Comparison of ENCODE assay signal across 8 cellular contexts in the genomic region with DNA sequence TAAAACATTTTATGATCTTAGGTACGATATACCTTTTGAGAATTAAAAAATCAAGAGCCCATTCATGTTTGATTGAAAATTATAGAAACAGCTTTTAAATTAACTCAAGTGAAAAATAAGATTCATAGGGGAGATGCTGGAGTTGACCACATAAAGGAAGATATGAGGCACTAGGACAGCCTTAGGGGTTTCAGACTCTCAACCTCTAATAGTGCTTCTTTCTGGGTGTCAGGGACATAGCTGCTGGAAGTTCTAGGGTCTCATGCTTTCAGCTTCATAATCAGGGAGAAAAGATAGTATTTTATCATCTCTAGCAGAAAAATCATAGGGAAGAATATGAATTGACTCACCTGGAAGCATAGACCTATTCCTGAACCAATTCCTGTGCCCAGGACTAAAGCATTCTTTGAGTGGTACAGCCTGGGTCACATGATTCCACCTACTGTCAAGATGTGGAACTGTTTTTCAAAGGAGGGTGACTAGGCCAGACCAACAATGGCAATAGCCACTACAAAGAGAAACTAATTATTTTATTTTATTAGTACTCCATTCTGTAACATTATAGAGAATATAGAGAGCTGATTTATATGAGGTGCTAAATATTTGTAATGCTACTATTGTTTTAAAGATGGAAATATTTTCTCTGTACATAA. TPM values are rescaled to one million over a fixed set of nuclear protein-coding genes. Genes with fewer than 3 reads are reported as not detected.
A peak's percentile ranks its signal among the peaks of the same experiment; 100 is the strongest.
DNase-seq lines count a peak whose midpoint lies in the region; ATAC-seq lines count a peak whose summit lies in the region.

No MANE protein-coding gene starts in this region.

- 91 to 96% methylated on average over 1 of the region's 1 CpG for WGBS in aorta, 2 donors

- no peaks in the 10 kb centered on the region for H3K27me3 ChIP-seq in aorta (ENCODE audit: control insufficient read depth in 1 of 2, insufficient read depth in 2 of 2, low read length in 1 of 2)

- no peaks in the 10 kb centered on the region for H3K36me3 ChIP-seq in aorta (ENCODE audit: control insufficient read depth in 1 of 2, insufficient read depth in 2 of 2, low read length in 1 of 2)

- DNase-seq in A172 (ENCODE audit: low spot score) (peak; percentile 6), RPMI8226 (peak; percentile 3), left lobe of liver (ENCODE audit: low spot score) (no peak), T1000 (lab: John Stamatoyannopoulos, UW) (no peak), NCI-H345 (lab: John Stamatoyannopoulos, UW) (no peak), aorta (no peak)

- H3K4me1 ChIP-seq in aorta (ENCODE audit: control insufficient read depth in 1 of 2, insufficient read depth in 2 of 2, low read length in 2 of 2), result no peaks in the 10 kb centered on the region

- no peak overlapping the region for H3K4me3 ChIP-seq in aorta (ENCODE audit: low read length in 2 of 2)

- intact Hi-C loops in aorta (cut with DNase I), result no loop called here

- H3K27ac ChIP-seq in aorta (ENCODE audit: low read depth in 1 of 2, low read length in 2 of 2), result no peak overlapping the region

- ATAC-seq in GM18870 (IDR thresholded peaks at IDR 0.05; ENCODE audit: unreplicated experiment) (peak; percentile 84), HG03025 (IDR thresholded peaks at IDR 0.05; ENCODE audit: low FRiP score, unreplicated experiment) (peak; percentile 95), left lobe of liver (peak; percentile 85), aorta (ENCODE audit: low FRiP score) (no peak)

- H3K9me3 ChIP-seq in aorta (ENCODE audit: control insufficient read depth, low read length), result no peaks in the 10 kb centered on the region

RNA-seq across cellular contexts. Expression of a gene that starts 27.8 kb away (rescaled TPM):
- 37.8 and 59.6 TPM in 2 replicates for total RNA-seq in A172 (2014; rRNA removed; shearing (Covaris generic))
- total RNA-seq in left lobe of liver, result 1.6 TPM
- 1 to 10 TPM; 5.6 to 7.4 TPM for total RNA-seq in aorta
- 1 to 10 TPM; 1.7 to 3.3 TPM for polyA plus RNA-seq in aorta

Comparison
In these comparisons a context has a peak if more than half of its experiments do, and no peak if none do; other contexts are left out.
1. DNase-seq: peak in A172 (single experiment) and RPMI8226 (single experiment); none in left lobe of liver (single experiment), T1000 (single experiment), NCI-H345 (single experiment) and aorta (0 of 2).